In the genomic region with DNA sequence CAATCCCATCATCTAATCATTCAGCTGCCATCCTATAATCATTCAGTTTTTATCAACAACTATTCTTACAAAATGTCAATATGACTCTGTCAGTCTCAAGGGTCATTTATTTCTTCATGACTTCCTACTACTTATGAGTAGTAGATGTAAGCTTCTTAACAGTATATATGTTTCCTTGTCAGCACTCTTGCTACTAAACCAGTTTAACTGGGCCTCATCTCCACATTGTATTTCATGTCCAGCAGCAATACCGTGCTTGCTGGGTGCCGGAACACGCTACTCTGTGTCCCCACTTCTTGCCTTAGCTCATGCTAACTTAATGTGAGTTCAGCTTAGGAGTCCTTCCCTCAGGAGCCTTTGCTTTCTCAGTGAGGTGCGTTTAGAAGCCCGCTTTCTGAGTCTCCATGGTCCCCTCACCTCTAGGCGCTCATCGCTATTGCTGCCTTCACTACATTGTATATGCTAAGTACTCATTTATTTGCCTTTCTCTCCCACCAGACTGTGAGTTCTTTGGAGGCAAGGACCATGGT, we compare ENCODE assay signal across 1 cellular context.
TF ChIP-seq lines count a peak whose summit lies in the region.

No MANE protein-coding gene starts in this region.

TF ChIP-seq in GM12878, 131 proteins besides CTCF, POLR2A, EP300 and RAD21:
- TF ChIP-seq NR2C1 (IDR thresholded peaks at IDR 0.05) (no peak), SMC3 (IDR thresholded peaks at IDR 0.05; ENCODE audit: borderline replicate concordance, low read length) (no peak), NR2C2 (IDR thresholded peaks at IDR 0.05; ENCODE audit: borderline replicate concordance, control insufficient read depth, insufficient read length, low read depth) (no peak), KAT2A (conservative IDR thresholded peaks at IDR 0.05; ENCODE audit: control insufficient read depth, low read depth, low read length) (no peak), HDAC6 (IDR thresholded peaks at IDR 0.05; ENCODE audit: unreplicated experiment) (no peak), TCF12 (IDR thresholded peaks at IDR 0.05; ENCODE audit: low read depth, low read length) (no peak), IRF4 (IDR thresholded peaks at IDR 0.05; ENCODE audit: low read depth, low read length) (no peak), MEF2A (IDR thresholded peaks at IDR 0.05; ENCODE audit: insufficient read depth, low read depth, low read length) (no peak), MXI1 (IDR thresholded peaks at IDR 0.05; ENCODE audit: low read depth, low read length) (no peak), TCF7 (IDR thresholded peaks at IDR 0.05; ENCODE audit: borderline replicate concordance) (no peak), NR2F1 (conservative IDR thresholded peaks at IDR 0.05) (no peak), MEF2B (IDR thresholded peaks at IDR 0.05; ENCODE audit: partially characterized antibody, poor library complexity, severe bottlenecking) (no peak), ZBTB11 (CRISPR knock-in tag; IDR thresholded peaks at IDR 0.05) (no peak), FOS (IDR thresholded peaks at IDR 0.05; ENCODE audit: borderline replicate concordance, extremely low read depth, insufficient read length) (no peak), CEBPB (IDR thresholded peaks at IDR 0.05; ENCODE audit: borderline replicate concordance in 1 of 2, low read depth in 2 of 2, low read length in 2 of 2) (no peak)
- TF ChIP-seq, protein P1, sequence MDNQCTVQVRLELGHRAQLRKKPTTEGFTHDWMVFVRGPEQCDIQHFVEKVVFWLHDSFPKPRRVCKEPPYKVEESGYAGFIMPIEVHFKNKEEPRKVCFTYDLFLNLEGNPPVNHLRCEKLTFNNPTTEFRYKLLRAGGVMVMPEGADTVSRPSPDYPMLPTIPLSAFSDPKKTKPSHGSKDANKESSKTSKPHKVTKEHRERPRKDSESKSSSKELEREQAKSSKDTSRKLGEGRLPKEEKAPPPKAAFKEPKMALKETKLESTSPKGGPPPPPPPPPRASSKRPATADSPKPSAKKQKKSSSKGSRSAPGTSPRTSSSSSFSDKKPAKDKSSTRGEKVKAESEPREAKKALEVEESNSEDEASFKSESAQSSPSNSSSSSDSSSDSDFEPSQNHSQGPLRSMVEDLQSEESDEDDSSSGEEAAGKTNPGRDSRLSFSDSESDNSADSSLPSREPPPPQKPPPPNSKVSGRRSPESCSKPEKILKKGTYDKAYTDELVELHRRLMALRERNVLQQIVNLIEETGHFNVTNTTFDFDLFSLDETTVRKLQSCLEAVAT (IDR thresholded peaks at IDR 0.05), result no peak
- TF ChIP-seq, protein P2, sequence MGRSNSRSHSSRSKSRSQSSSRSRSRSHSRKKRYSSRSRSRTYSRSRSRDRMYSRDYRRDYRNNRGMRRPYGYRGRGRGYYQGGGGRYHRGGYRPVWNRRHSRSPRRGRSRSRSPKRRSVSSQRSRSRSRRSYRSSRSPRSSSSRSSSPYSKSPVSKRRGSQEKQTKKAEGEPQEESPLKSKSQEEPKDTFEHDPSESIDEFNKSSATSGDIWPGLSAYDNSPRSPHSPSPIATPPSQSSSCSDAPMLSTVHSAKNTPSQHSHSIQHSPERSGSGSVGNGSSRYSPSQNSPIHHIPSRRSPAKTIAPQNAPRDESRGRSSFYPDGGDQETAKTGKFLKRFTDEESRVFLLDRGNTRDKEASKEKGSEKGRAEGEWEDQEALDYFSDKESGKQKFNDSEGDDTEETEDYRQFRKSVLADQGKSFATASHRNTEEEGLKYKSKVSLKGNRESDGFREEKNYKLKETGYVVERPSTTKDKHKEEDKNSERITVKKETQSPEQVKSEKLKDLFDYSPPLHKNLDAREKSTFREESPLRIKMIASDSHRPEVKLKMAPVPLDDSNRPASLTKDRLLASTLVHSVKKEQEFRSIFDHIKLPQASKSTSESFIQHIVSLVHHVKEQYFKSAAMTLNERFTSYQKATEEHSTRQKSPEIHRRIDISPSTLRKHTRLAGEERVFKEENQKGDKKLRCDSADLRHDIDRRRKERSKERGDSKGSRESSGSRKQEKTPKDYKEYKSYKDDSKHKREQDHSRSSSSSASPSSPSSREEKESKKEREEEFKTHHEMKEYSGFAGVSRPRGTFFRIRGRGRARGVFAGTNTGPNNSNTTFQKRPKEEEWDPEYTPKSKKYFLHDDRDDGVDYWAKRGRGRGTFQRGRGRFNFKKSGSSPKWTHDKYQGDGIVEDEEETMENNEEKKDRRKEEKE (IDR thresholded peaks at IDR 0.05), result no peak
- TF ChIP-seq, protein P3, sequence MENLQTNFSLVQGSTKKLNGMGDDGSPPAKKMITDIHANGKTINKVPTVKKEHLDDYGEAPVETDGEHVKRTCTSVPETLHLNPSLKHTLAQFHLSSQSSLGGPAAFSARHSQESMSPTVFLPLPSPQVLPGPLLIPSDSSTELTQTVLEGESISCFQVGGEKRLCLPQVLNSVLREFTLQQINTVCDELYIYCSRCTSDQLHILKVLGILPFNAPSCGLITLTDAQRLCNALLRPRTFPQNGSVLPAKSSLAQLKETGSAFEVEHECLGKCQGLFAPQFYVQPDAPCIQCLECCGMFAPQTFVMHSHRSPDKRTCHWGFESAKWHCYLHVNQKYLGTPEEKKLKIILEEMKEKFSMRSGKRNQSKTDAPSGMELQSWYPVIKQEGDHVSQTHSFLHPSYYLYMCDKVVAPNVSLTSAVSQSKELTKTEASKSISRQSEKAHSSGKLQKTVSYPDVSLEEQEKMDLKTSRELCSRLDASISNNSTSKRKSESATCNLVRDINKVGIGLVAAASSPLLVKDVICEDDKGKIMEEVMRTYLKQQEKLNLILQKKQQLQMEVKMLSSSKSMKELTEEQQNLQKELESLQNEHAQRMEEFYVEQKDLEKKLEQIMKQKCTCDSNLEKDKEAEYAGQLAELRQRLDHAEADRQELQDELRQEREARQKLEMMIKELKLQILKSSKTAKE (IDR thresholded peaks at IDR 0.05; ENCODE audit: low read depth, poor library complexity, severe bottlenecking), result no peak
